In genomic region chr10:46541735-46542566, GRCh38 we compare ENCODE assay signal across 15 cellular contexts. TPM values are rescaled to one million over a fixed set of nuclear protein-coding genes. Genes with fewer than 3 reads are reported as not detected.
A peak's percentile ranks its signal among the peaks of the same experiment; 100 is the strongest.
DNase-seq lines count a peak whose midpoint lies in the region; ATAC-seq, FAIRE-seq and TF ChIP-seq lines count a peak whose summit lies in the region.
"Had no signal": no experiment of that assay in that cellular context is flagged by ENCODE, and none has a peak within 500 bp of the region (broad histone marks: within the 10 kb centered on the region; RNA-seq: fewer than 3 reads in every experiment).

No MANE protein-coding gene starts in this region.

- no peaks in the 10 kb centered on the region for H3K27me3 ChIP-seq in Panc1 (ENCODE audit: control insufficient read depth, insufficient read depth, low read length)
- peaks cover 0 to 27% (median 12%) of the 10 kb centered on the region in 3 donors for H3K27me3 ChIP-seq in stomach
- no peaks in the 10 kb centered on the region for H3K27me3 ChIP-seq in testis

- H3K4me3 Mint-ChIP-seq in activated naive CD4-positive, alpha-beta T cell treated with anti-CD3 and anti-CD28 coated beads for 36 hours, result no peak overlapping the region

- no peak overlapping the region for H3K27ac Mint-ChIP-seq in activated naive CD4-positive, alpha-beta T cell treated with anti-CD3 and anti-CD28 coated beads for 36 hours

- no peak for TF ChIP-seq EP300 in stomach (IDR thresholded peaks at IDR 0.05)

- H3K4me1 ChIP-seq in Panc1 (ENCODE audit: control insufficient read depth, insufficient read depth, low read length) (peaks cover 26% of the 10 kb centered on the region), kidney (ENCODE audit: control insufficient read depth in 1 of 2, insufficient read depth in 1 of 2, low read depth in 1 of 2, low read length in 2 of 2) (peaks cover 7% of the 10 kb centered on the region in 2 donors), stomach (peaks cover 29 to 56% (median 46%) of the 10 kb centered on the region in 4 donors), testis (peaks cover 4% of the 10 kb centered on the region)

- POLR2A ChIA-PET in Panc1 (lab: Charles Lee), result no interaction called here

- WGBS in stomach, 5 donors, result 75 to 80% (median 79%) methylated on average over 7 of the region's 7 CpGs
- WGBS in testis, 2 donors, result 72 to 78% methylated on average over 7 of the region's 7 CpGs

- peak overlapping the region; percentile 45 for H3K27ac ChIP-seq in Panc1 (ENCODE audit: low read length)
- H3K27ac ChIP-seq in kidney (ENCODE audit: low read depth in 2 of 2, low read length in 2 of 2), result no peak overlapping the region
- H3K27ac ChIP-seq in stomach, result peak overlapping the region in 4 of 5 donors; percentile 4 to 83 (median 72)
- no peak overlapping the region for H3K27ac ChIP-seq in testis
- H3K27ac ChIP-seq: HL-60 had no signal

- no peaks in the 10 kb centered on the region for H3K9me3 Mint-ChIP-seq in activated naive CD4-positive, alpha-beta T cell treated with anti-CD3 and anti-CD28 coated beads for 36 hours

- no peak for FAIRE-seq in kidney (lab: Jason Lieb, UNC)
- FAIRE-seq: GM12878 had no signal

- TF ChIP-seq POLR2A in stomach (IDR thresholded peaks at IDR 0.05), result no peak
- no peak for TF ChIP-seq POLR2A in testis (IDR thresholded peaks at IDR 0.05)

- H3K36me3 Mint-ChIP-seq in activated naive CD4-positive, alpha-beta T cell treated with anti-CD3 and anti-CD28 coated beads for 36 hours (ENCODE audit: low read depth), result no peaks in the 10 kb centered on the region

- BruUV-seq in Panc1 (replicated peaks; lab: Mats Ljungman, UMichigan), result TSS peak; percentile 44

- H3K9ac ChIP-seq in kidney (ENCODE audit: low read length in 2 of 2), result no peak overlapping the region

- H3K9me3 ChIP-seq in Panc1 (ENCODE audit: control insufficient read depth, insufficient read depth, low read depth, low read length) (no peaks in the 10 kb centered on the region), kidney (ENCODE audit: control insufficient read depth in 1 of 2, low read length in 2 of 2) (no peaks in the 10 kb centered on the region), stomach (no peaks in the 10 kb centered on the region), testis (no peaks in the 10 kb centered on the region)

- H3K4me1 Mint-ChIP-seq in activated naive CD4-positive, alpha-beta T cell treated with anti-CD3 and anti-CD28 coated beads for 36 hours (ENCODE audit: low read depth), result peaks cover 5% of the 10 kb centered on the region

- no peak for ATAC-seq in Panc1
- ATAC-seq: GM12878 had no signal

- in situ Hi-C loops in Panc1 (cut with HindIII; ENCODE audit: low pct_unique_long_range_greater_than_20kb, low sequenced_read_pairs), result no loop called here

- CTCF ChIA-PET in activated naive CD4-positive, alpha-beta T cell treated with anti-CD3 and anti-CD28 coated beads for 36 hours (lab: Charles Lee), result no interaction called here
- CTCF ChIA-PET in Panc1 (lab: Charles Lee), result no interaction called here

- intact Hi-C loops in activated naive CD4-positive, alpha-beta T cell treated with anti-CD3 and anti-CD28 coated beads for 36 hours (cut with micrococcal nuclease), result no loop called here
- intact Hi-C loops in Panc1 (cut with micrococcal nuclease; ENCODE audit: unreplicated experiment) (no loop called here), kidney (cut with DNase I) (no loop called here), stomach (cut with DNase I; ENCODE audit: low total_unique reads) (no loop called here), testis (cut with DNase I; ENCODE audit: low total_unique reads) (no loop called here)

- H3K4me3 ChIP-seq in Panc1 (ENCODE audit: low read depth in 2 of 2, low read length in 2 of 2) (no peak overlapping the region), kidney (ENCODE audit: low read length in 2 of 2) (no peak overlapping the region), stomach (peak overlapping the region in 1 of 4 donors; percentile 31), testis (peak overlapping the region in 1 of 2 donors; percentile 49)
- H3K4me3 ChIP-seq: GM12878 had no signal

- H3K27me3 Mint-ChIP-seq in activated naive CD4-positive, alpha-beta T cell treated with anti-CD3 and anti-CD28 coated beads for 36 hours (ENCODE audit: low read depth), result peaks cover 43% of the 10 kb centered on the region

- peak; percentile 3 for DNase-seq in activated naive CD4-positive, alpha-beta T cell treated with anti-CD3 and anti-CD28 coated beads for 36 hours
- no peak for DNase-seq in activated naive CD4-positive, alpha-beta T cell (lab: John Stamatoyannopoulos, UW)
- no peak for DNase-seq in Panc1 (ENCODE audit: low read depth, low spot score)
- peak; percentile 69 for DNase-seq in kidney
- peak; percentile 25 for DNase-seq in stomach
- no peak for DNase-seq in NOMO-1 treated with dmso at 0.1 percent for 144 hours (lab: John Stamatoyannopoulos, UW; ENCODE audit: unreplicated experiment)
- DNase-seq in SK-N-DZ (ENCODE audit: low spot score), result no peak
- no peak for DNase-seq in testis
- DNase-seq: dermis blood vessel endothelial cell, DND-41, GOT3, naive B cell, NCI-H2081 treated with DMSO at 0.1 percent for 48 hours had no signal

- H3K36me3 ChIP-seq in Panc1 (ENCODE audit: control insufficient read depth, insufficient read depth, low read length) (no peaks in the 10 kb centered on the region), kidney (ENCODE audit: control insufficient read depth in 1 of 2, insufficient read depth in 2 of 2, low read length in 2 of 2) (no peaks in the 10 kb centered on the region), stomach (no peaks in the 10 kb centered on the region), testis (ENCODE audit: low read depth, missing control alignments) (no peaks in the 10 kb centered on the region)

- TF ChIP-seq CTCF in Panc1 (IDR thresholded peaks at IDR 0.05) (no peak), kidney (IDR thresholded peaks at IDR 0.05; ENCODE audit: borderline replicate concordance, extremely low read depth, insufficient read depth) (no peak), stomach (IDR thresholded peaks at IDR 0.05) (no peak), testis (IDR thresholded peaks at IDR 0.05) (no peak)

RNA-seq across cellular contexts. Expression of gene GPRIN2, which starts 14.5 kb away (rescaled TPM):
- not detected for total RNA-seq in activated naive CD4-positive, alpha-beta T cell treated with anti-CD3 and anti-CD28 coated beads for 36 hours
- total RNA-seq in Panc1 (2021; ENCODE audit: unreplicated experiment), result 12.9 TPM
- polyA plus RNA-seq in Panc1 (2012; ENCODE audit: insufficient read length), result 10.6 TPM
- 12.6 TPM for total RNA-seq in kidney
- polyA plus RNA-seq in kidney (ENCODE audit: insufficient read depth, low read depth, low replicate concordance), result 8.5 TPM
- 10 to 100 TPM in 4 of 5 donors, 1 to 10 TPM in 1; 3.5 to 27.8 (median 15.2) TPM for total RNA-seq in stomach
- polyA plus RNA-seq in stomach, result 10 to 100 TPM in 1 of 3 donors, 1 to 10 TPM in 2; 5.0 to 10.8 (median 5.0) TPM
- not detected in 2 replicates for polyA plus RNA-seq in SK-N-DZ (2014; cell fraction: cytosol; rRNA removed)
- not detected in 2 replicates for polyA plus RNA-seq in SK-N-DZ (2014; cell fraction: nucleus; rRNA removed)
- total RNA-seq in testis, result 1 to 10 TPM; 4.3 to 4.9 TPM
- 5.7 TPM for polyA plus RNA-seq in testis (ENCODE audit: insufficient read depth, low read depth, low replicate concordance)
- polyA plus RNA-seq: GM12878 had no signal

RNA-seq across cellular contexts. Expression of gene SYT15, which starts 37.0 kb away (rescaled TPM):
- under 1 TPM; 0.30 to 0.43 TPM for total RNA-seq in activated naive CD4-positive, alpha-beta T cell treated with anti-CD3 and anti-CD28 coated beads for 36 hours
- total RNA-seq in Panc1 (2021; ENCODE audit: unreplicated experiment) (0.28 TPM), kidney (12.7 TPM), stomach (10 to 100 TPM in 1 of 5 donors, 1 to 10 TPM in 1, under 1 TPM in 1, not detected in 2; 0.29 to 85.8 (median 2.9) TPM), testis (1 to 10 TPM; 1.7 to 3.6 TPM)
- 1.0 TPM for polyA plus RNA-seq in Panc1 (2012; ENCODE audit: insufficient read length)
- polyA plus RNA-seq in kidney (ENCODE audit: insufficient read depth, low read depth, low replicate concordance) (2.1 TPM), stomach (under 1 TPM; 0.12 to 0.95 (median 0.92) TPM), testis (ENCODE audit: insufficient read depth, low read depth, low replicate concordance) (2.1 TPM)
- polyA plus RNA-seq in SK-N-DZ (2014; cell fraction: cytosol; rRNA removed), result not detected in 2 replicates
- polyA plus RNA-seq in SK-N-DZ (2014; cell fraction: nucleus; rRNA removed), result 0.02 TPM in 2 replicates

Comparison
In these comparisons a context has a peak if more than half of its experiments do, and no peak if none do; other contexts are left out.
1. DNase-seq: peak in activated naive CD4-positive, alpha-beta T cell treated with anti-CD3 and anti-CD28 coated beads for 36 hours (single experiment), kidney (single experiment) and stomach (single experiment); none in activated naive CD4-positive, alpha-beta T cell (0 of 4), Panc1 (single experiment), NOMO-1 treated with dmso at 0.1 percent for 144 hours (single experiment), SK-N-DZ (single experiment) and testis (single experiment).
2. H3K27ac ChIP-seq: peak in Panc1 (single experiment) and stomach (4 of 5); none in kidney (0 of 2) and testis (0 of 2).
3. RNA of gene GPRIN2, which starts 14.5 kb away (total RNA-seq): 3.5 to 27.8 TPM in stomach, 12.9 TPM in Panc1 (single experiment), 12.6 TPM in kidney (single experiment) and 4.3 to 4.9 TPM in testis; not detected in activated naive CD4-positive, alpha-beta T cell treated with anti-CD3 and anti-CD28 coated beads for 36 hours; every median in the first group is over 4 times any median in the second.